ENCODE assay signal across 11 cellular contexts in the genomic region with DNA sequence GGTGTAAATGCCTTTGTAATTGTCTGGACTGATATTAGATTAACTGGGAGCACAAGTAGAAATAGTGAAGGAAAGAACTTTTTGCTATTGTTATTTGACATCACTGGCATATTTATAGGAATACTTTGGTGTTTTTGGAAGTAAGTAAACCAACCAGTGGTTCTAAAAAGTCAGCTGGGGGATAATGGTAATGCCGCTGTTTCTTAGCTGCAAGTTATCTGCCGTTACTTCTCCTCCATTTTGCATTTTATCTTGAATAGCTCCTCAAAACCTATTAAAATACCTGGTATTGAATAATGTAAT. TPM values are rescaled to one million over a fixed set of nuclear protein-coding genes. Genes with fewer than 3 reads are reported as not detected.
DNase-seq lines count a peak whose midpoint lies in the region; ATAC-seq and TF ChIP-seq lines count a peak whose summit lies in the region.
"Had no signal": no experiment of that assay in that cellular context is flagged by ENCODE, and none has a peak within 500 bp of the region (broad histone marks: within the 10 kb centered on the region; RNA-seq: fewer than 3 reads in every experiment).

No MANE protein-coding gene starts in this region.

- H3K9me3 ChIP-seq in breast epithelium = no peaks in the 10 kb centered on the region
- H3K9me3 ChIP-seq in adrenal gland (replicated peaks in 1 of 3) = no peaks in the 10 kb centered on the region
- no peaks in the 10 kb centered on the region for H3K9me3 ChIP-seq in mesodermal cell (ENCODE audit: control insufficient read depth, low read length)
- no peaks in the 10 kb centered on the region for H3K9me3 ChIP-seq in thyroid gland
- H3K9me3 ChIP-seq: right lobe of liver had no signal

- H3K27ac ChIP-seq in breast epithelium (peak overlapping the region in 1 of 2 donors; percentile 22), adrenal gland (peak overlapping the region; percentile 10 to 90 (median 82)), mesodermal cell (ENCODE audit: low read depth, low read length, severe bottlenecking) (peak overlapping the region; percentile 78), thyroid gland (peak overlapping the region in 1 of 3 donors; percentile 15)

- H3K9me3 Mint-ChIP-seq in MCF 10A (ENCODE audit: unreplicated experiment) = no peaks in the 10 kb centered on the region
- no peaks in the 10 kb centered on the region for H3K9me3 Mint-ChIP-seq in type B pancreatic cell

- BruUV-seq in MCF 10A (replicated peaks; lab: Mats Ljungman, UMichigan) = no TSS peak

- H3K4me1 ChIP-seq in breast epithelium = peaks cover 0 to 10% of the 10 kb centered on the region in 2 donors
- H3K4me1 ChIP-seq in adrenal gland (replicated peaks in 1 of 2) = peaks cover 42 to 84% of the 10 kb centered on the region in 2 donors
- peaks cover 58% of the 10 kb centered on the region for H3K4me1 ChIP-seq in mesodermal cell (ENCODE audit: control insufficient read depth, insufficient read depth, low read length, poor library complexity, severe bottlenecking)
- peaks cover 41 to 42% of the 10 kb centered on the region in 2 donors for H3K4me1 ChIP-seq in thyroid gland

- intact Hi-C loops in MCF 10A (cut with micrococcal nuclease) (loop anchor here (5.0 kb wide), 1 partner anchor 37 kb away; no protein-coding TSS in a partner anchor), breast epithelium (cut with DNase I; ENCODE audit: low total_unique reads) (no loop called here), adrenal gland (cut with DNase I) (no loop called here), thyroid gland (cut with DNase I) (no loop called here)

- H3K27me3 Mint-ChIP-seq in MCF 10A (ENCODE audit: insufficient read depth, unreplicated experiment) (no peaks in the 10 kb centered on the region), type B pancreatic cell (no peaks in the 10 kb centered on the region)

- no peak for ATAC-seq in HG03432 (IDR thresholded peaks at IDR 0.05; ENCODE audit: unreplicated experiment)
- ATAC-seq: right lobe of liver had no signal

- no peak for TF ChIP-seq CTCF in MCF 10A (IDR thresholded peaks at IDR 0.05; ENCODE audit: unreplicated experiment)
- TF ChIP-seq CTCF in breast epithelium (IDR thresholded peaks at IDR 0.05) = no peak
- TF ChIP-seq CTCF in adrenal gland (IDR thresholded peaks at IDR 0.05) = no peak
- no peak for TF ChIP-seq CTCF in type B pancreatic cell (conservative IDR thresholded peaks at IDR 0.05)
- no peak for TF ChIP-seq CTCF in thyroid gland (IDR thresholded peaks at IDR 0.05)

- peaks cover 45% of the 10 kb centered on the region for H3K4me1 Mint-ChIP-seq in MCF 10A (ENCODE audit: insufficient read depth, unreplicated experiment)
- H3K4me1 Mint-ChIP-seq in type B pancreatic cell (ENCODE audit: unreplicated experiment) = peaks cover 46% of the 10 kb centered on the region

- CTCF ChIA-PET in MCF 10A (lab: Yijun Ruan, JAX) = interaction anchor here (0.6 to 5.9 kb wide), 14 partner anchors 12 to 344 kb away, joined by 3 to 35 read pairs (median 4); no protein-coding TSS in a partner anchor

- TF ChIP-seq POLR2A in breast epithelium (IDR thresholded peaks at IDR 0.05) (no peak), adrenal gland (IDR thresholded peaks at IDR 0.05) (no peak), thyroid gland (IDR thresholded peaks at IDR 0.05) (no peak)

- WGBS in adrenal gland, 4 donors = 92 to 97% (median 96%) methylated on average over 2 of the region's 2 CpGs
- WGBS in mesodermal cell (ENCODE audit: insufficient coverage in 2 of 2), 2 experiments = no CpG with 5 or more reads among the region's 2 CpGs
- 93 to 99% methylated on average over 2 of the region's 2 CpGs for WGBS in thyroid gland, 2 donors

- no peaks in the 10 kb centered on the region for H3K27me3 ChIP-seq in breast epithelium
- no peaks in the 10 kb centered on the region for H3K27me3 ChIP-seq in adrenal gland
- H3K27me3 ChIP-seq in thyroid gland = no peaks in the 10 kb centered on the region
- H3K27me3 ChIP-seq: right lobe of liver had no signal

- H3K27ac Mint-ChIP-seq in MCF 10A (ENCODE audit: low read depth, unreplicated experiment) = peak overlapping the region; percentile 93
- H3K27ac Mint-ChIP-seq in type B pancreatic cell = peak overlapping the region; percentile 34

- DNase-seq in MCF 10A (ENCODE audit: unreplicated experiment) (no peak), breast epithelium (ENCODE audit: low spot score in 2 of 2) (no peak), adrenal gland (no peak), type B pancreatic cell (ENCODE audit: extremely low spot score, unreplicated experiment) (no peak), mesenteric fat pad (ENCODE audit: low spot score) (no peak), thyroid gland (no peak)
- DNase-seq: NCI-H1092; right lobe of liver; stimulated activated naive CD4-positive, alpha-beta T cell had no signal

- H3K4me3 ChIP-seq in breast epithelium (no peak overlapping the region), adrenal gland (no peak overlapping the region), mesodermal cell (ENCODE audit: extremely low read depth, insufficient read depth, low read length, poor library complexity, severe bottlenecking) (no peak overlapping the region), thyroid gland (replicated peaks in 1 of 3) (no peak overlapping the region)
- H3K4me3 ChIP-seq: right lobe of liver had no signal

- H3K36me3 ChIP-seq in breast epithelium = no peaks in the 10 kb centered on the region
- no peaks in the 10 kb centered on the region for H3K36me3 ChIP-seq in adrenal gland (replicated peaks in 1 of 2)
- peaks cover 19% of the 10 kb centered on the region for H3K36me3 ChIP-seq in mesodermal cell (ENCODE audit: control insufficient read depth, insufficient read depth, low read length)
- H3K36me3 ChIP-seq in thyroid gland = no peaks in the 10 kb centered on the region
- H3K36me3 ChIP-seq: right lobe of liver had no signal

- POLR2A ChIA-PET in MCF 10A (lab: Yijun Ruan, JAX) = interaction anchor here (0.7 to 19.9 kb wide), 26 partner anchors 10 to 402 kb away, joined by 3 to 480 read pairs (median 8); a partner anchor contains a TSS

- peak overlapping the region; percentile 91 for H3K4me3 Mint-ChIP-seq in MCF 10A (ENCODE audit: unreplicated experiment)
- H3K4me3 Mint-ChIP-seq in type B pancreatic cell = no peak overlapping the region

- H3K36me3 Mint-ChIP-seq in MCF 10A (ENCODE audit: insufficient read depth, unreplicated experiment) (peaks cover 10% of the 10 kb centered on the region), type B pancreatic cell (no peaks in the 10 kb centered on the region)

RNA-seq across cellular contexts. Expression of a gene that starts 3.8 kb away (rescaled TPM):
- total RNA-seq in MCF 10A (2022) (56.4 and 63.0 TPM in 2 replicates), breast epithelium (10 to 100 TPM; 23.8 to 29.2 (median 28.5) TPM), adrenal gland (10 to 100 TPM; 31.0 to 49.2 (median 36.3) TPM), type B pancreatic cell (ENCODE audit: low replicate concordance) (26.6 and 27.6 TPM in 2 replicates), mesenteric fat pad (50.9 TPM), thyroid gland (10 to 100 TPM; 20.5 to 28.8 (median 24.9) TPM)
- polyA plus RNA-seq in adrenal gland = 10 to 100 TPM; 17.0 to 49.0 (median 24.5) TPM
- polyA plus RNA-seq in mesodermal cell (2013, experiment 1 of 2) = 43.3 TPM
- polyA plus RNA-seq in mesodermal cell (2013, experiment 2 of 2) = 40.9 TPM
